ENCODE assay signal across 29 cellular contexts in genomic region chr10:124240721-124241350, GRCh38.
DNase-seq lines count a peak whose midpoint lies in the region; ATAC-seq and TF ChIP-seq lines count a peak whose summit lies in the region.
"Had no signal": no experiment of that assay in that cellular context is flagged by ENCODE, and none has a peak within 500 bp of the region (broad histone marks: within the 10 kb centered on the region; RNA-seq: fewer than 3 reads in every experiment).

No MANE protein-coding gene starts in this region.

- H3K27ac ChIP-seq in foreskin keratinocyte, result no peak overlapping the region
- H3K27ac ChIP-seq: cardiac muscle cell, ovary, SK-N-MC, spleen, upper lobe of right lung had no signal

- H3K27ac Mint-ChIP-seq in stimulated activated naive B cell treated with anti-CD40 and anti-IgM and Interleukin-4, amounts not matched to agents 10 μg/mL and 1 μg/mL and 100 μg/mL, for 72 hours, result peak overlapping the region; percentile 20
- H3K27ac Mint-ChIP-seq: activated CD8-positive, alpha-beta T cell treated with anti-CD3 and anti-CD28 coated beads for 36 hours; activated naive CD8-positive, alpha-beta T cell; activated T-helper 2 cell treated with anti-CD3 and anti-CD28 coated beads, Interferon-gamma antibody, Interleukin-2, Interleukin-4, amounts not matched to agents 10 μg/mL and 5 μg/mL and 100 μg/mL, durations not matched to agents 14 hours and 24 hours and 36 hours had no signal

- H3K4me1 ChIP-seq in foreskin keratinocyte, result peaks cover 9% of the 10 kb centered on the region
- H3K4me1 ChIP-seq: esophagus squamous epithelium, upper lobe of right lung had no signal

- no peaks in the 10 kb centered on the region for H3K36me3 Mint-ChIP-seq in stimulated activated naive B cell treated with anti-CD40 and anti-IgM and Interleukin-4, amounts not matched to agents 10 μg/mL and 1 μg/mL and 100 μg/mL, for 72 hours
- H3K36me3 Mint-ChIP-seq: activated naive CD8-positive, alpha-beta T cell; naive thymus-derived CD4-positive, alpha-beta T cell had no signal

- H3K27me3 Mint-ChIP-seq in stimulated activated naive B cell treated with anti-CD40 and anti-IgM and Interleukin-4, amounts not matched to agents 10 μg/mL and 1 μg/mL and 100 μg/mL, for 72 hours, result no peaks in the 10 kb centered on the region
- H3K27me3 Mint-ChIP-seq: activated CD8-positive, alpha-beta T cell treated with anti-CD3 and anti-CD28 coated beads for 36 hours; activated naive CD8-positive, alpha-beta T cell had no signal

- DNase-seq in H7, result peak; percentile 86
- DNase-seq in NCI-H69 (lab: John Stamatoyannopoulos, UW), result peak; percentile 56
- peak; percentile 35 for DNase-seq in iPS-NIHi7 (ENCODE audit: extremely low spot score)
- no peak for DNase-seq in stimulated activated naive B cell treated with anti-CD40 and anti-IgM and Interleukin-4, amounts not matched to agents 10 μg/mL and 1 μg/mL and 100 μg/mL, for 72 hours
- DNase-seq in foreskin keratinocyte, result no peak
- no peak for DNase-seq in DMS79 treated with DMSO at 0.1 percent for 48 hours (lab: John Stamatoyannopoulos, UW)
- DNase-seq: activated CD4-positive, alpha-beta T cell treated with anti-CD3 and anti-CD28 coated beads for 1 hour; activated CD8-positive, alpha-beta T cell treated with anti-CD3 and anti-CD28 coated beads for 36 hours; esophagus squamous epithelium; hippocampal formation; naive thymus-derived CD4-positive, alpha-beta T cell; NCI-H1105; NCI-H2029 treated with DMSO at 0.1 percent for 48 hours; NCI-H226; NCI-H774; spleen; stimulated activated CD4-positive, alpha-beta T cell treated with anti-CD3 and anti-CD28 coated beads, Interleukin-2, amount 100 ng/mL, for 48 hours; substantia nigra; upper lobe of right lung had no signal

- H3K4me1 Mint-ChIP-seq in stimulated activated naive B cell treated with anti-CD40 and anti-IgM and Interleukin-4, amounts not matched to agents 10 μg/mL and 1 μg/mL and 100 μg/mL, for 72 hours, result peaks cover 15 to 18% of the 10 kb centered on the region in 2 donors
- H3K4me1 Mint-ChIP-seq: naive thymus-derived CD4-positive, alpha-beta T cell had no signal

- ATAC-seq in stimulated activated naive B cell treated with anti-CD40 and anti-IgM and Interleukin-4, amounts not matched to agents 10 μg/mL and 1 μg/mL and 100 μg/mL, for 72 hours (replicated peaks), result no peak
- ATAC-seq in foreskin keratinocyte (no peak), GM18873 (IDR thresholded peaks at IDR 0.05; ENCODE audit: low FRiP score, unreplicated experiment) (no peak)
- ATAC-seq: activated CD8-positive, alpha-beta T cell treated with anti-CD3 and anti-CD28 coated beads for 36 hours; GM12878; HCT116; K562; left lobe of liver; naive thymus-derived CD4-positive, alpha-beta T cell; upper lobe of right lung had no signal

- H3K36me3 ChIP-seq in H7 (replicated peaks; ENCODE audit: control insufficient read depth, insufficient read depth, low read length), result no peaks in the 10 kb centered on the region
- H3K36me3 ChIP-seq: cardiac muscle cell, esophagus squamous epithelium, ovary, spleen, upper lobe of right lung had no signal

- no peak for TF ChIP-seq CTCF in foreskin keratinocyte (conservative IDR thresholded peaks at IDR 0.05)

- H3K4me3 Mint-ChIP-seq in stimulated activated naive B cell treated with anti-CD40 and anti-IgM and Interleukin-4, amounts not matched to agents 10 μg/mL and 1 μg/mL and 100 μg/mL, for 72 hours, result no peak overlapping the region
- H3K4me3 Mint-ChIP-seq: activated CD8-positive, alpha-beta T cell treated with anti-CD3 and anti-CD28 coated beads for 36 hours; activated naive CD8-positive, alpha-beta T cell; naive thymus-derived CD4-positive, alpha-beta T cell had no signal

- peaks cover 0 to 4% of the 10 kb centered on the region in 2 donors for H3K9me3 Mint-ChIP-seq in stimulated activated naive B cell treated with anti-CD40 and anti-IgM and Interleukin-4, amounts not matched to agents 10 μg/mL and 1 μg/mL and 100 μg/mL, for 72 hours
- H3K9me3 Mint-ChIP-seq: activated CD8-positive, alpha-beta T cell treated with anti-CD3 and anti-CD28 coated beads for 36 hours; activated T-helper 2 cell treated with anti-CD3 and anti-CD28 coated beads, Interferon-gamma antibody, Interleukin-2, Interleukin-4, amounts not matched to agents 10 μg/mL and 5 μg/mL and 100 μg/mL, durations not matched to agents 14 hours and 24 hours and 36 hours had no signal

- H3K27me3 ChIP-seq in H7 (ENCODE audit: control insufficient read depth, insufficient read depth, low read length) (no peaks in the 10 kb centered on the region), foreskin keratinocyte (no peaks in the 10 kb centered on the region)
- H3K27me3 ChIP-seq: cardiac muscle cell, esophagus squamous epithelium, ovary, spleen, upper lobe of right lung had no signal

- H3K4me3 ChIP-seq in H7 (ENCODE audit: insufficient read depth, low read depth, low read length), result no peak overlapping the region
- H3K4me3 ChIP-seq: cardiac muscle cell, esophagus squamous epithelium, GM12878, K562, ovary, SK-N-MC, spleen, upper lobe of right lung had no signal

Comparison
In these comparisons a context has a peak if more than half of its experiments do, and no peak if none do; other contexts are left out.
1. DNase-seq: peak in H7 (single experiment), NCI-H69 (single experiment) and iPS-NIHi7 (single experiment); none in stimulated activated naive B cell treated with anti-CD40 and anti-IgM and Interleukin-4, amounts not matched to agents 10 μg/mL and 1 μg/mL and 100 μg/mL, for 72 hours (single experiment), foreskin keratinocyte (0 of 2) and DMS79 treated with DMSO at 0.1 percent for 48 hours (single experiment).